23 cellular contexts compared by ENCODE assay signal in the genomic region with DNA sequence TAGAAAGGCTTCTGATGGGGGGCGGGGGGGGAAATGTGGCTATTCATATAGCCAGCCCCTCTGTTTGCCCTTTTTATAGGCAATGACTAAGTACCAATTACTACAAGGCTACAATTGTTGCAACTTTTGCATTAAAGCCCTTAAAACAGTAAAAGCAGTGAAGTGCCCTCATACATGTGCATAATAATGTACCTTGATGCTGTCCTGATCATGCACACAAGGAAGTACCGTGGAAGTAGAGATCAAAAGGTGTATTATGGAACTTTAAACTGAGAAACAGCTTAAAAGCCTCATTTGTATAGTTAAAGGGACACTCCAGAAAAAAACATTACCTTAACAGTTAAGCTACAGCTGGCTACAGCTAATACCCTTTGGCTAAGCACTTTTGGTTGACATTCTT.
"Had no signal": no experiment of that assay in that cellular context is flagged by ENCODE, and none has a peak within 500 bp of the region (broad histone marks: within the 10 kb centered on the region; RNA-seq: fewer than 3 reads in every experiment).

No MANE protein-coding gene starts in this region.

- ATAC-seq: foreskin keratinocyte; heart right ventricle; left ventricle myocardium superior; lower lobe of right lung; natural killer cell; psoas muscle; right cardiac atrium; stimulated activated naive B cell treated with anti-CD40 and anti-IgM and Interleukin-4, amounts not matched to agents 10 μg/mL and 1 μg/mL and 100 μg/mL, for 72 hours had no signal

- H3K4me3 Mint-ChIP-seq: immature natural killer cell; memory B cell; natural killer cell; stimulated activated naive B cell treated with anti-CD40 and anti-IgM and Interleukin-4, amounts not matched to agents 10 μg/mL and 1 μg/mL and 100 μg/mL, for 72 hours; stimulated activated naive CD8-positive, alpha-beta T cell treated with anti-CD3 and anti-CD28 coated beads, Interleukin-15, Interleukin-2, amounts not matched to agents 100 ng/mL and 50 ng/mL, for 24 hours had no signal

- H3K36me3 Mint-ChIP-seq: natural killer cell had no signal

- H3K27ac Mint-ChIP-seq: memory B cell; natural killer cell; stimulated activated naive B cell treated with anti-CD40 and anti-IgM and Interleukin-4, amounts not matched to agents 10 μg/mL and 1 μg/mL and 100 μg/mL, for 72 hours; stimulated activated naive CD8-positive, alpha-beta T cell treated with anti-CD3 and anti-CD28 coated beads, Interleukin-15, Interleukin-2, amounts not matched to agents 100 ng/mL and 50 ng/mL, for 24 hours had no signal

- DNase-seq: effector memory CD4-positive, alpha-beta T cell; foreskin keratinocyte; glutamatergic neuron; heart right ventricle; hypothalamus; immature natural killer cell; islet precursor cell; kidney glomerular epithelial cell; left ventricle myocardium superior; lower lobe of right lung; natural killer cell; occipital lobe; ovary; posterior cingulate gyrus; psoas muscle; right cardiac atrium; sigmoid colon; stimulated activated CD4-positive, alpha-beta T cell treated with anti-CD3 and anti-CD28 coated beads, Interleukin-2, amount 100 ng/mL, for 24 hours; stimulated activated CD4-positive, alpha-beta T cell treated with anti-CD3 and anti-CD28 coated beads, Interleukin-4, amount 100 ng/mL, for 24 hours; stimulated activated naive B cell treated with anti-CD40 and anti-IgM and Interleukin-4, amounts not matched to agents 10 μg/mL and 1 μg/mL and 100 μg/mL, for 72 hours; upper lobe of left lung had no signal

- H3K4me1 Mint-ChIP-seq: immature natural killer cell, natural killer cell had no signal

- H3K9me3 Mint-ChIP-seq: immature natural killer cell; memory B cell; natural killer cell; stimulated activated naive CD8-positive, alpha-beta T cell treated with anti-CD3 and anti-CD28 coated beads, Interleukin-15, Interleukin-2, amounts not matched to agents 100 ng/mL and 50 ng/mL, for 24 hours had no signal
